ENCODE assay signal across 8 cellular contexts in the genomic region with DNA sequence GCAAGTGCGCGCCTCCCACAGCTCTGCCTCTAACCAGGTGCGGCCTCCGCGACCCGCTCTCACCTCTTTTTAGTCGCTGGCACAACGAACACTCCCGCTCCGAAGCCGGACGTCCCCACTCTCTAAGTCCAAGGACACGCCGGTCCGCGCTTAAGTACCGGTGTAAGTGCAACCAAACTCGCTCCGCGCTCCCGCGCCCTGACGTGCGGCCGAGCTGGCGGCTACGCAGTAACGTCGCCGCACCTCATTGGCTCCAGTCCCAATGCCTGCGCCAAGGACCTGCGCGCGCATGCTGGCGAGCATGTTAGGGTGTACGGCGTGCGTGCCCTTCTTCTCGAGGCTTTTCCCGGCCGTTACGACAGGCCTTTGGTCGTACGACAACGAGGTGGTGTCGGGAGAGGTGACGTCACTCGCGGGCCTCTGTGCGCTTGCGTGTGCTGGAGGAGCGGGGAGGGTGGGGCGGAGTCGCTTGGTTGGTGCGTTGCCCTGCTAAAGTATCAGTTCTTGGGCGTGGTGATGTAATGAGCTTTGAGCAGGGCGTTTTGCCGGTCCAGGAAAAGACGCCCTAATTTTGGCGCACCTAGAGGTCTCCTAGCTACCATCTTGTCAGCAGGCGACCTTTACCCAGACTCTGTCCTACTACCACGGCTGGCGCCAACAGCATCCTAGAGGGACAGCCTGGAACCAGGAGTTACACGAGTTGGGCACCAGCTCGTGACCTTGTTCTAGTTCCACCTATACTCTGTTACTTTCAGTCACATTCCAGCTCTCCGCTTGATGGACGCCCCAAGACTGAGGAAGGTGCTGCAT.
DNase-seq lines count a peak whose midpoint lies in the region; ATAC-seq and TF ChIP-seq lines count a peak whose summit lies in the region.

A gene (minus strand): TSS at position 124 of the 810 bp plus-strand sequence. CDS start 1,141 bp downstream, outside the sequence.

- TF ChIP-seq CTCF in AG09319 (IDR thresholded peaks at IDR 0.05; ENCODE audit: low read depth, low read length) = no peak

- DNase-seq in AG09319 (ENCODE audit: extremely low read depth, low read depth) (peak; percentile 99), NCI-H446 treated with DMSO at 0.1 percent for 48 hours (lab: John Stamatoyannopoulos, UW) (peak; percentile 99), cerebellar cortex (ENCODE audit: low spot score) (peak; percentile 100), iris pigment epithelial cell (ENCODE audit: low read depth) (peak; percentile 100)
- peak; percentile 99 for DNase-seq in stimulated activated CD4-positive, alpha-beta T cell treated with anti-CD3 and anti-CD28 coated beads, Interleukin-12 subunit alpha, Interleukin-12 subunit beta, amount 100 ng/mL, for 24 hours (ENCODE audit: low read depth in 2 of 2)

- peak; percentile 94 for ATAC-seq in GM19035 (IDR thresholded peaks at IDR 0.05; ENCODE audit: unreplicated experiment)
- ATAC-seq in HG03354 (IDR thresholded peaks at IDR 0.05; ENCODE audit: poor library complexity, severe bottlenecking, unreplicated experiment) = peak; percentile 95
- ATAC-seq in activated CD4-positive, CD25-positive, alpha-beta regulatory T cell treated with anti-CD3 and anti-CD28 coated beads, Interleukin-2, amount 50 U/mL, for 24 hours = peak; percentile 95

Comparison
In these comparisons a context has a peak if more than half of its experiments do, and no peak if none do; other contexts are left out.
1. Peak in every context shown above with its lines: DNase-seq and ATAC-seq.